ENCODE assay signal across 11 cellular contexts in genomic region chr10:79260803-79261740, GRCh38.
A peak's percentile ranks its signal among the peaks of the same experiment; 100 is the strongest.
DNase-seq lines count a peak whose midpoint lies in the region; ATAC-seq, FAIRE-seq and TF ChIP-seq lines count a peak whose summit lies in the region.
"Had no signal": no experiment of that assay in that cellular context is flagged by ENCODE, and none has a peak within 500 bp of the region (broad histone marks: within the 10 kb centered on the region; RNA-seq: fewer than 3 reads in every experiment).

No MANE protein-coding gene starts in this region.

- peak; percentile 70 for FAIRE-seq in HepG2 (lab: Jason Lieb, UNC)

- no peaks in the 10 kb centered on the region for H3K36me3 Mint-ChIP-seq in activated T-cell treated with anti-CD3 and anti-CD28 coated beads, Interleukin-2, amount 50 U/mL, for 72 hours (ENCODE audit: insufficient read depth in 2 of 2)
- H3K36me3 Mint-ChIP-seq in activated T-cell treated with anti-CD3 and anti-CD28 coated beads, Interleukin-2, amount 50 U/mL, for 24 hours (ENCODE audit: low read depth) = no peaks in the 10 kb centered on the region

- no TSS peak for BruUV-seq in HepG2 (replicated peaks; lab: Mats Ljungman, UMichigan)

- ATAC-seq in activated T-cell treated with anti-CD3 and anti-CD28 coated beads, Interleukin-2, amount 50 U/mL, for 72 hours (replicated peaks in 1 of 2) = no peak
- ATAC-seq in body of pancreas = peak; percentile 53
- ATAC-seq in HepG2 = peak; percentile 81
- ATAC-seq in upper lobe of right lung = no peak

- 43 to 47% methylated on average over 24 of the region's 24 CpGs for WGBS in body of pancreas, 2 donors
- WGBS in HepG2 (ENCODE audit: low lambda C conversion rate) = 61% methylated on average over 16 of the region's 24 CpGs

- H3K9me3 ChIP-seq in body of pancreas (no peaks in the 10 kb centered on the region), HepG2 (ENCODE audit: low read length) (no peaks in the 10 kb centered on the region), upper lobe of right lung (no peaks in the 10 kb centered on the region)

- CTCF ChIA-PET in HepG2 (lab: Yijun Ruan, JAX; ENCODE audit: low intra/inter-chr PET ratio, low total read pairs) = no interaction called here

- no peak for TF ChIP-seq EP300 in HepG2 (IDR thresholded peaks at IDR 0.05; ENCODE audit: low read depth in 2 of 2, low read length in 2 of 2)
- TF ChIP-seq EP300 in HepG2 (CRISPR knock-in tag; IDR thresholded peaks at IDR 0.05; ENCODE audit: borderline replicate concordance) = no peak

- no peaks in the 10 kb centered on the region for H3K9me3 Mint-ChIP-seq in activated T-cell treated with anti-CD3 and anti-CD28 coated beads, Interleukin-2, amount 50 U/mL, for 72 hours
- H3K9me3 Mint-ChIP-seq in activated T-cell treated with anti-CD3 and anti-CD28 coated beads, Interleukin-2, amount 50 U/mL, for 24 hours = no peaks in the 10 kb centered on the region
- H3K9me3 Mint-ChIP-seq: activated T-helper 1 cell treated with anti-CD3 and anti-CD28 coated beads, Interleukin-12 subunit alpha, Interleukin-12 subunit beta, Interleukin-2, Interleukin-4 antibody, amounts not matched to agents 30 ng/mL and 10 ng/mL and 1 ng/mL, durations not matched to agents 14 hours and 24 hours and 36 hours had no signal

- intact Hi-C loops in body of pancreas (cut with DNase I) = no loop called here
- intact Hi-C loops in HepG2 (cut with micrococcal nuclease; ENCODE audit: unreplicated experiment) = no loop called here
- intact Hi-C loops in upper lobe of right lung (cut with DNase I) = no loop called here

- no peak for TF ChIP-seq POLR2A in body of pancreas (IDR thresholded peaks at IDR 0.05)
- TF ChIP-seq POLR2A in HepG2 (IDR thresholded peaks at IDR 0.05; ENCODE audit: insufficient read depth in 1 of 2, low read depth in 2 of 2, low read length in 2 of 2) = no peak

- no peak overlapping the region for H3K9ac ChIP-seq in HepG2 (ENCODE audit: insufficient read depth, low read depth, low read length)

- H3K4me2 ChIP-seq in HepG2 (ENCODE audit: low read depth, low read length) = peak overlapping the region; percentile 14; the same call in 1 of the 2 replicates

- TF ChIP-seq RAD21 in HepG2 (CRISPR knock-in tag; IDR thresholded peaks at IDR 0.05) = no peak

- no peaks in the 10 kb centered on the region for H3K27me3 Mint-ChIP-seq in activated T-cell treated with anti-CD3 and anti-CD28 coated beads, Interleukin-2, amount 50 U/mL, for 72 hours (ENCODE audit: low read depth)
- no peaks in the 10 kb centered on the region for H3K27me3 Mint-ChIP-seq in activated T-cell treated with anti-CD3 and anti-CD28 coated beads, Interleukin-2, amount 50 U/mL, for 24 hours

- no peak for DNase-seq in activated T-cell treated with anti-CD3 and anti-CD28 coated beads, Interleukin-2, amount 50 U/mL, for 72 hours
- DNase-seq in activated T-cell treated with anti-CD3 and anti-CD28 coated beads, Interleukin-2, amount 50 U/mL, for 24 hours = no peak
- DNase-seq in body of pancreas = peak; percentile 32 to 73 (median 58)
- DNase-seq in HepG2 (ENCODE audit: low spot score) = peak; percentile 58
- no peak for DNase-seq in upper lobe of right lung
- no peak for DNase-seq in coronary artery (ENCODE audit: low spot score)
- DNase-seq in T-helper 9 cell = no peak
- no peak for DNase-seq in HCEC 1CT
- DNase-seq: NCI-H1930 had no signal

- no peak overlapping the region for H3K4me3 ChIP-seq in body of pancreas
- no peak overlapping the region for H3K4me3 ChIP-seq in HepG2 (replicated peaks in 1 of 3; ENCODE audit: insufficient read depth in 1 of 3, low read depth in 2 of 3, low read length in 3 of 3)
- no peak overlapping the region for H3K4me3 ChIP-seq in upper lobe of right lung
- H3K4me3 ChIP-seq in coronary artery = no peak overlapping the region

- H3K36me3 ChIP-seq in body of pancreas (replicated peaks in 1 of 2; ENCODE audit: insufficient read depth in 1 of 2, low read depth in 2 of 2) (no peaks in the 10 kb centered on the region), HepG2 (replicated peaks in 1 of 2; ENCODE audit: control insufficient read depth in 1 of 2, insufficient read depth in 2 of 2, low read length in 2 of 2) (peaks cover 34 to 67% of the 10 kb centered on the region in 2 experiments), upper lobe of right lung (peaks cover 15% of the 10 kb centered on the region)

- no peaks in the 10 kb centered on the region for H3K27me3 ChIP-seq in body of pancreas
- no peaks in the 10 kb centered on the region for H3K27me3 ChIP-seq in HepG2 (ENCODE audit: control insufficient read depth in 1 of 2, insufficient read depth in 2 of 2, low read length in 2 of 2)
- no peaks in the 10 kb centered on the region for H3K27me3 ChIP-seq in upper lobe of right lung

- no peak overlapping the region for H2AFZ ChIP-seq in HepG2 (ENCODE audit: low read length)

- H3K4me3 Mint-ChIP-seq in activated T-cell treated with anti-CD3 and anti-CD28 coated beads, Interleukin-2, amount 50 U/mL, for 72 hours = no peak overlapping the region
- no peak overlapping the region for H3K4me3 Mint-ChIP-seq in activated T-cell treated with anti-CD3 and anti-CD28 coated beads, Interleukin-2, amount 50 U/mL, for 24 hours
- H3K4me3 Mint-ChIP-seq: activated T-helper 1 cell treated with anti-CD3 and anti-CD28 coated beads, Interleukin-12 subunit alpha, Interleukin-12 subunit beta, Interleukin-2, Interleukin-4 antibody, amounts not matched to agents 30 ng/mL and 10 ng/mL and 1 ng/mL, durations not matched to agents 14 hours and 24 hours and 36 hours had no signal

- H3K4me1 Mint-ChIP-seq in activated T-cell treated with anti-CD3 and anti-CD28 coated beads, Interleukin-2, amount 50 U/mL, for 72 hours (ENCODE audit: low read depth) = peaks cover 13% of the 10 kb centered on the region
- H3K4me1 Mint-ChIP-seq in activated T-cell treated with anti-CD3 and anti-CD28 coated beads, Interleukin-2, amount 50 U/mL, for 24 hours (ENCODE audit: low read depth) = peaks cover 8% of the 10 kb centered on the region

- no peak for TF ChIP-seq CTCF in body of pancreas (IDR thresholded peaks at IDR 0.05)
- no peak for TF ChIP-seq CTCF in HepG2 (CRISPR knock-in tag; IDR thresholded peaks at IDR 0.05)
- no peak for TF ChIP-seq CTCF in upper lobe of right lung (IDR thresholded peaks at IDR 0.05)
- no peak for TF ChIP-seq CTCF in coronary artery (IDR thresholded peaks at IDR 0.05)

- H4K20me1 ChIP-seq in HepG2 (ENCODE audit: insufficient read depth, low read length) = peaks cover 43% of the 10 kb centered on the region; the same call in 1 of the 2 replicates

- no peaks in the 10 kb centered on the region for H3K79me2 ChIP-seq in HepG2 (ENCODE audit: insufficient read depth, low read length)

- peaks cover 47% of the 10 kb centered on the region for H3K4me1 ChIP-seq in body of pancreas
- H3K4me1 ChIP-seq in HepG2 (ENCODE audit: insufficient read depth, low read length) = peaks cover 26% of the 10 kb centered on the region
- H3K4me1 ChIP-seq in upper lobe of right lung = peaks cover 50% of the 10 kb centered on the region

- peak overlapping the region; percentile 18 for H3K27ac Mint-ChIP-seq in activated T-cell treated with anti-CD3 and anti-CD28 coated beads, Interleukin-2, amount 50 U/mL, for 72 hours
- no peak overlapping the region for H3K27ac Mint-ChIP-seq in activated T-cell treated with anti-CD3 and anti-CD28 coated beads, Interleukin-2, amount 50 U/mL, for 24 hours
- H3K27ac Mint-ChIP-seq: activated T-helper 1 cell treated with anti-CD3 and anti-CD28 coated beads, Interleukin-12 subunit alpha, Interleukin-12 subunit beta, Interleukin-2, Interleukin-4 antibody, amounts not matched to agents 30 ng/mL and 10 ng/mL and 1 ng/mL, durations not matched to agents 14 hours and 24 hours and 36 hours had no signal

- peak overlapping the region in 3 of 4 donors; percentile 35 to 70 (median 54) for H3K27ac ChIP-seq in body of pancreas
- H3K27ac ChIP-seq in HepG2 (ENCODE audit: extremely low read length, insufficient read depth, low read length) = peak overlapping the region; percentile 39
- H3K27ac ChIP-seq in upper lobe of right lung = peak overlapping the region; percentile 26
- H3K27ac ChIP-seq in coronary artery = no peak overlapping the region
- H3K27ac ChIP-seq: C4-2B had no signal

- POLR2A ChIA-PET in HepG2 (lab: Yijun Ruan, JAX) = no interaction called here

- in situ Hi-C loops in HepG2 (cut with HindIII; ENCODE audit: extremely low pct_ligation_motif_present, low pct_unique_long_range_greater_than_20kb) = no loop called here

TF ChIP-seq in HepG2, 621 proteins besides CTCF, POLR2A, EP300 and RAD21 (continues in another document):
- TF ChIP-seq ZSCAN25 (CRISPR knock-in tag; IDR thresholded peaks at IDR 0.05) (peak; percentile 95), HOXA3 (CRISPR knock-in tag; IDR thresholded peaks at IDR 0.05) (peak; percentile 11; the same call in 1 of the 2 replicates), FIP1L1 (IDR thresholded peaks at IDR 0.05; ENCODE audit: borderline replicate concordance, insufficient read depth, low read depth, low read length) (no peak), ZNF770 (CRISPR knock-in tag; IDR thresholded peaks at IDR 0.05) (peak; percentile 56; the same call in 1 of the 2 replicates)

Comparison
In these comparisons a context has a peak if more than half of its experiments do, and no peak if none do; other contexts are left out.
1. ATAC-seq: peak in body of pancreas (single experiment) and HepG2 (single experiment); none in activated T-cell treated with anti-CD3 and anti-CD28 coated beads, Interleukin-2, amount 50 U/mL, for 72 hours (0 of 2) and upper lobe of right lung (single experiment).
2. DNase-seq: peak in body of pancreas (4 of 4) and HepG2 (single experiment); none in activated T-cell treated with anti-CD3 and anti-CD28 coated beads, Interleukin-2, amount 50 U/mL, for 72 hours (0 of 2), activated T-cell treated with anti-CD3 and anti-CD28 coated beads, Interleukin-2, amount 50 U/mL, for 24 hours (single experiment), upper lobe of right lung (single experiment), coronary artery (single experiment), T-helper 9 cell (single experiment) and HCEC 1CT (single experiment).
3. H3K27ac ChIP-seq: peak in body of pancreas (3 of 4), HepG2 (single experiment) and upper lobe of right lung (single experiment); none in coronary artery (0 of 2).